In genomic region chr3:142624725-142625440, GRCh38 we compare ENCODE assay signal across 26 cellular contexts.
"Had no signal": no experiment of that assay in that cellular context is flagged by ENCODE, and none has a peak within 500 bp of the region (broad histone marks: within the 10 kb centered on the region; RNA-seq: fewer than 3 reads in every experiment).

No MANE protein-coding gene starts in this region.

- H3K27ac ChIP-seq: body of pancreas, right lobe of liver, uterus, WERI-Rb-1 had no signal

- FAIRE-seq: small intestine, TTC549 had no signal

- H3K27me3 ChIP-seq: body of pancreas, right lobe of liver, uterus had no signal

- H3K4me3 ChIP-seq: body of pancreas, right lobe of liver, uterus had no signal

- H3K36me3 ChIP-seq: right lobe of liver, uterus, WERI-Rb-1 had no signal

- H3K9me3 ChIP-seq: body of pancreas, right lobe of liver, uterus had no signal

- H3K4me1 ChIP-seq: body of pancreas, right lobe of liver, uterus had no signal

- DNase-seq: activated CD4-positive, alpha-beta T cell treated with anti-CD3 and anti-CD28 coated beads for 1 hour; activated CD4-positive, alpha-beta T cell treated with anti-CD3 and anti-CD28 coated beads, Interleukin-2, amount 50 U/mL, for 1 hour; activated CD8-positive, alpha-beta T cell treated with anti-CD3 and anti-CD28 coated beads, Interleukin-2, amount 10 ng/mL, durations not matched to agents 7 days and 5 days; activated naive CD4-positive, alpha-beta T cell treated with anti-CD3 and anti-CD28 coated beads for 36 hours; activated naive CD8-positive, alpha-beta T cell treated with anti-CD3 and anti-CD28 coated beads, Interleukin-2, amount 10 ng/mL, durations not matched to agents 7 days and 5 days; activated T-cell treated with anti-CD3 and anti-CD28 coated beads, Interleukin-2, amount 50 U/mL, for 1 hour; body of pancreas; dermis blood vessel endothelial cell; effector memory CD4-positive, alpha-beta T cell; foreskin melanocyte; glutamatergic neuron; hippocampal formation; kidney glomerular epithelial cell; left ventricle myocardium superior; mammary epithelial cell; nephron progenitor cell; occipital lobe; right lobe of liver; small intestine; stimulated activated CD4-positive, alpha-beta T cell treated with anti-CD3 and anti-CD28 coated beads, Interleukin-15, amount 100 ng/mL, for 24 hours; stimulated activated naive B cell treated with anti-CD40 and anti-IgM and Interleukin-4, amounts not matched to agents 10 μg/mL and 1 μg/mL and 100 μg/mL, for 72 hours; T-helper 1 cell; trophoblast cell; uterus; WERI-Rb-1 had no signal
